Comparison of ENCODE assay signal across 20 cellular contexts in the genomic region with DNA sequence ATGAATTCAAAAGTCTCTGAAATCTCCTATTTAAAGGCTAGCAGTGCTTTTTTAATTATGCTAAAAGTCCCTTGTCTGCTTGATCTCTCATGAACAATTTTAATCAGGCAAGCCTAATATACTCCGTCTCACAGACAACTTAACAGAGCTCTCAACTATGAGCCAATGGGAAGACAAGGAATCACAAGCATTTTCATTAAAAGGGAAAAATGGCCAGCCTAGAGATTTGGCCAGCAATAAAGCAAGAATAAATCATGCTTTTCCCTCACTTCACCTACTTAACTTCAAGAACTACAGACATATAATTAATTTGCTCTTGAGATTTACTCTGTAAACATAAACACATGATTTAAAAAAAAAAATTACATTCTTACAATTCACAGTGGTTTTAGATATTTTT.
"Had no signal": no experiment of that assay in that cellular context is flagged by ENCODE, and none has a peak within 500 bp of the region (broad histone marks: within the 10 kb centered on the region; RNA-seq: fewer than 3 reads in every experiment).

No MANE protein-coding gene starts in this region.

- H3K9me3 Mint-ChIP-seq: activated naive CD4-positive, alpha-beta T cell treated with anti-CD3 and anti-CD28 coated beads, Interleukin-2, amount 50 U/mL, for 24 hours; activated T-helper 1 cell treated with anti-CD3 and anti-CD28 coated beads, Interleukin-12 subunit alpha, Interleukin-12 subunit beta, Interleukin-2, Interleukin-4 antibody, amounts not matched to agents 30 ng/mL and 10 ng/mL and 1 ng/mL, durations not matched to agents 14 hours and 24 hours and 36 hours; natural killer cell; T-helper 2 cell treated with Interferon-gamma antibody and Interleukin-4, amounts not matched to agents 5 μg/mL and 100 μg/mL, for 36 hours had no signal

- H3K4me1 ChIP-seq: left ventricle myocardium inferior, parathyroid adenoma had no signal

- DNase-seq: activated CD4-positive, alpha-beta T cell treated with anti-CD3 and anti-CD28 coated beads for 1 hour; activated CD4-positive, alpha-beta T cell treated with anti-CD3 and anti-CD28 coated beads, Interleukin-2, amount 50 U/mL, for 1 hour; activated CD8-positive, alpha-beta T cell treated with anti-CD3 and anti-CD28 coated beads, Interleukin-2, amount 10 ng/mL, durations not matched to agents 7 days and 5 days; activated gamma-delta T cell treated with Interleukin-2 at 50 U/mL for 16 hours; anterior cingulate cortex; brain microvascular endothelial cell; caudate nucleus; dermis blood vessel endothelial cell; effector memory CD4-positive, alpha-beta T cell; left ventricle myocardium inferior; midbrain; natural killer cell; nucleus accumbens; right cardiac atrium; stimulated activated CD4-positive, alpha-beta T cell treated with anti-CD3 and anti-CD28 coated beads, Interleukin-4, amount 100 ng/mL, for 24 hours; stimulated activated naive CD4-positive, alpha-beta T cell treated with Interleukin-2 at 50 U/mL for 16 hours had no signal

- H3K27me3 Mint-ChIP-seq: activated naive CD4-positive, alpha-beta T cell treated with anti-CD3 and anti-CD28 coated beads, Interleukin-2, amount 50 U/mL, for 24 hours had no signal

- H3K27me3 ChIP-seq: brain microvascular endothelial cell had no signal

- H3K4me3 Mint-ChIP-seq: activated CD8-positive, alpha-beta T cell treated with anti-CD3 and anti-CD28 coated beads, Interleukin-2, amount 10 ng/mL, durations not matched to agents 7 days and 5 days; activated naive CD4-positive, alpha-beta T cell treated with anti-CD3 and anti-CD28 coated beads, Interleukin-2, amount 50 U/mL, for 24 hours; activated T-helper 1 cell treated with anti-CD3 and anti-CD28 coated beads, Interleukin-12 subunit alpha, Interleukin-12 subunit beta, Interleukin-2, Interleukin-4 antibody, amounts not matched to agents 30 ng/mL and 10 ng/mL and 1 ng/mL, durations not matched to agents 14 hours and 24 hours and 36 hours; natural killer cell; T-helper 2 cell treated with Interferon-gamma antibody and Interleukin-4, amounts not matched to agents 5 μg/mL and 100 μg/mL, for 36 hours had no signal

- H3K36me3 ChIP-seq: brain microvascular endothelial cell, left ventricle myocardium inferior had no signal

- H3K27ac ChIP-seq: brain microvascular endothelial cell, left ventricle myocardium inferior, parathyroid adenoma had no signal

- H3K4me3 ChIP-seq: left ventricle myocardium inferior had no signal

- H3K36me3 Mint-ChIP-seq: natural killer cell had no signal

- H3K27ac Mint-ChIP-seq: activated CD8-positive, alpha-beta T cell treated with anti-CD3 and anti-CD28 coated beads, Interleukin-2, amount 10 ng/mL, durations not matched to agents 7 days and 5 days; activated T-helper 1 cell treated with anti-CD3 and anti-CD28 coated beads, Interleukin-12 subunit alpha, Interleukin-12 subunit beta, Interleukin-2, Interleukin-4 antibody, amounts not matched to agents 30 ng/mL and 10 ng/mL and 1 ng/mL, durations not matched to agents 14 hours and 24 hours and 36 hours; natural killer cell; T-helper 2 cell treated with Interferon-gamma antibody and Interleukin-4, amounts not matched to agents 5 μg/mL and 100 μg/mL, for 36 hours had no signal
